ENCODE assay signal across 8 cellular contexts in the genomic region with DNA sequence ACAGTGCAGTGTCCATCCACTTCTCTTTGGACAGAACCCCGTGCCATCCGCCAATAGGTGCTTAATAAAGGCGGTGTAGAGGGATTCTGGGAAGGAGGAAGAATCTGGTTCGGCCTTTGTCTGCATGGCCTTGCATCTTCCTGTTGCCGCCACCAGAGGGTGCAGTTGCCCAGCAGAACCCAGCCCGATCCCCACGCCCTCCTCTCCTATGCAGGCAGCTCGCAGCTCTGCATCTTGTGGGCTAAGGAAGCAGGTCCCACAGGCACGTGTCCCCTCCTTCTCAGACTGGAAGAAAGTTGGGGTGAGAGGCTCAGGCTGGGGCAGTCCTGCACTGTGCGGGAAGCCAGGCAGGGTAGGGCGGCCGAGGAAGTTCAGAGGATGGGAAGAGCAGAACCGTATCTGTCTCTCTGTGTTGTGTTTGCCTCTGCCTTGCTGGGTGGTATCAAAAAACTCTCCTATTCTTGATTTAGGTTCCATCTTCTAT. TPM values are rescaled to one million over a fixed set of nuclear protein-coding genes. Genes with fewer than 3 reads are reported as not detected.
DNase-seq lines count a peak whose midpoint lies in the region; ATAC-seq and TF ChIP-seq lines count a peak whose summit lies in the region.

No MANE protein-coding gene starts in this region.

- no peaks in the 10 kb centered on the region for H3K27me3 ChIP-seq in esophagus squamous epithelium

- no peaks in the 10 kb centered on the region for H3K9me3 Mint-ChIP-seq in nephron progenitor cell

- H3K36me3 Mint-ChIP-seq in nephron progenitor cell (ENCODE audit: low read depth): no peaks in the 10 kb centered on the region

- H3K4me1 ChIP-seq in esophagus squamous epithelium: peaks cover 0 to 68% (median 28%) of the 10 kb centered on the region in 3 donors

- peak; percentile 77 for ATAC-seq in GM18907 (IDR thresholded peaks at IDR 0.05; ENCODE audit: unreplicated experiment)
- ATAC-seq in stimulated activated naive CD8-positive, alpha-beta T cell treated with anti-CD3 and anti-CD28 coated beads, Interleukin-15, Interleukin-2, amounts not matched to agents 100 U/mL and 50 U/mL, for 24 hours: peak; percentile 86

- no peak overlapping the region for H3K4me3 ChIP-seq in esophagus squamous epithelium

- intact Hi-C loops in esophagus squamous epithelium (cut with DNase I): loop anchor here (2.0 to 5.0 kb wide), 2 partner anchors 145 to 233 kb away; no protein-coding TSS in a partner anchor

- DNase-seq in AG08396 (ENCODE audit: low spot score): peak; percentile 80
- DNase-seq in HuH-7 (ENCODE audit: low spot score): peak; percentile 79
- DNase-seq in OCI-M1 (lab: John Stamatoyannopoulos, UW): peak; percentile 88
- peak; percentile 57 for DNase-seq in activated T-cell treated with anti-CD3 and anti-CD28 coated beads for 24 hours (ENCODE audit: low read depth)
- DNase-seq in esophagus squamous epithelium (lab: John Stamatoyannopoulos, UW): no peak
- peak; percentile 83 for DNase-seq in nephron progenitor cell
- peak; percentile 76 for DNase-seq in stimulated activated naive CD8-positive, alpha-beta T cell treated with anti-CD3 and anti-CD28 coated beads, Interleukin-15, Interleukin-2, amounts not matched to agents 100 U/mL and 50 U/mL, for 24 hours

- H3K4me3 Mint-ChIP-seq in nephron progenitor cell: no peak overlapping the region

- peaks cover 8% of the 10 kb centered on the region for H3K27me3 Mint-ChIP-seq in nephron progenitor cell (ENCODE audit: low read depth, poor library complexity)

- no peak for TF ChIP-seq POLR2A in esophagus squamous epithelium (IDR thresholded peaks at IDR 0.05)

- peaks cover 16% of the 10 kb centered on the region for H3K4me1 Mint-ChIP-seq in nephron progenitor cell

- no peak overlapping the region for H3K27ac Mint-ChIP-seq in nephron progenitor cell

- H3K9me3 ChIP-seq in esophagus squamous epithelium: no peaks in the 10 kb centered on the region

- no peaks in the 10 kb centered on the region for H3K36me3 ChIP-seq in esophagus squamous epithelium

- WGBS in esophagus squamous epithelium, 2 donors: 10 to 32% methylated on average over 6 to 11 of the region's 13 CpGs

- H3K27ac ChIP-seq in esophagus squamous epithelium: peak overlapping the region in 3 of 4 donors; percentile 18 to 21 (median 19)

- TF ChIP-seq CTCF in esophagus squamous epithelium (IDR thresholded peaks at IDR 0.05) (peak; percentile 57 to 97 (median 94)), nephron progenitor cell (IDR thresholded peaks at IDR 0.05) (peak; percentile 91)

RNA-seq across cellular contexts. Expression of gene NAV1, which starts 20.8 kb away (rescaled TPM):
- 10 to 100 TPM; 18.1 to 25.5 (median 21.0) TPM for total RNA-seq in esophagus squamous epithelium

RNA-seq across cellular contexts. Expression of gene CSRP1, which starts 52.8 kb away (rescaled TPM):
- 1,000 to 10,000 TPM in 1 of 4 donors, 100 to 1,000 TPM in 3; 243 to 1,044 (median 363) TPM for total RNA-seq in esophagus squamous epithelium
